1 cellular context compared by ENCODE assay signal in genomic region chr10:72248477-72249151, GRCh38.
TF ChIP-seq lines count a peak whose summit lies in the region.

No MANE protein-coding gene starts in this region.

TF ChIP-seq in GM12878, 131 proteins besides CTCF, POLR2A, EP300 and RAD21 (continued from another document and continues in another):
- TF ChIP-seq, protein P1, sequence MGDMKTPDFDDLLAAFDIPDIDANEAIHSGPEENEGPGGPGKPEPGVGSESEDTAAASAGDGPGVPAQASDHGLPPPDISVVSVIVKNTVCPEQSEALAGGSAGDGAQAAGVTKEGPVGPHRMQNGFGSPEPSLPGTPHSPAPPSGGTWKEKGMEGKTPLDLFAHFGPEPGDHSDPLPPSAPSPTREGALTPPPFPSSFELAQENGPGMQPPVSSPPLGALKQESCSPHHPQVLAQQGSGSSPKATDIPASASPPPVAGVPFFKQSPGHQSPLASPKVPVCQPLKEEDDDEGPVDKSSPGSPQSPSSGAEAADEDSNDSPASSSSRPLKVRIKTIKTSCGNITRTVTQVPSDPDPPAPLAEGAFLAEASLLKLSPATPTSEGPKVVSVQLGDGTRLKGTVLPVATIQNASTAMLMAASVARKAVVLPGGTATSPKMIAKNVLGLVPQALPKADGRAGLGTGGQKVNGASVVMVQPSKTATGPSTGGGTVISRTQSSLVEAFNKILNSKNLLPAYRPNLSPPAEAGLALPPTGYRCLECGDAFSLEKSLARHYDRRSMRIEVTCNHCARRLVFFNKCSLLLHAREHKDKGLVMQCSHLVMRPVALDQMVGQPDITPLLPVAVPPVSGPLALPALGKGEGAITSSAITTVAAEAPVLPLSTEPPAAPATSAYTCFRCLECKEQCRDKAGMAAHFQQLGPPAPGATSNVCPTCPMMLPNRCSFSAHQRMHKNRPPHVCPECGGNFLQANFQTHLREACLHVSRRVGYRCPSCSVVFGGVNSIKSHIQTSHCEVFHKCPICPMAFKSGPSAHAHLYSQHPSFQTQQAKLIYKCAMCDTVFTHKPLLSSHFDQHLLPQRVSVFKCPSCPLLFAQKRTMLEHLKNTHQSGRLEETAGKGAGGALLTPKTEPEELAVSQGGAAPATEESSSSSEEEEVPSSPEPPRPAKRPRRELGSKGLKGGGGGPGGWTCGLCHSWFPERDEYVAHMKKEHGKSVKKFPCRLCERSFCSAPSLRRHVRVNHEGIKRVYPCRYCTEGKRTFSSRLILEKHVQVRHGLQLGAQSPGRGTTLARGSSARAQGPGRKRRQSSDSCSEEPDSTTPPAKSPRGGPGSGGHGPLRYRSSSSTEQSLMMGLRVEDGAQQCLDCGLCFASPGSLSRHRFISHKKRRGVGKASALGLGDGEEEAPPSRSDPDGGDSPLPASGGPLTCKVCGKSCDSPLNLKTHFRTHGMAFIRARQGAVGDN (IDR thresholded peaks at IDR 0.05), result peak; percentile 95
- TF ChIP-seq CREB1 (IDR thresholded peaks at IDR 0.05; ENCODE audit: low read depth) (peak; percentile 13; the same call in 1 of the 2 replicates), NR2C1 (IDR thresholded peaks at IDR 0.05) (no peak), CHD1 (IDR thresholded peaks at IDR 0.05; ENCODE audit: low read depth, low read length) (peak; percentile 83; the same call in 1 of the 2 replicates), RCOR1 (conservative IDR thresholded peaks at IDR 0.05; ENCODE audit: low read depth, low read length) (no peak), SMAD1 (IDR thresholded peaks at IDR 0.05; ENCODE audit: low read depth, partially characterized antibody) (peak; percentile 80), NRF1 (conservative IDR thresholded peaks at IDR 0.05; ENCODE audit: low read depth, low read length) (0 out of 2 replicates have a peak, but pooled peaks have one; percentile 5), E2F4 (IDR thresholded peaks at IDR 0.05; ENCODE audit: low read depth, low read length) (0 out of 2 replicates have a peak, but pooled peaks have one; percentile 22), SPI1 (IDR thresholded peaks at IDR 0.05; ENCODE audit: borderline replicate concordance, insufficient read depth, low read depth, low read length) (peak; percentile 71), BACH1 (IDR thresholded peaks at IDR 0.05; ENCODE audit: borderline replicate concordance) (peak; percentile 64; the same call in 1 of the 2 replicates), TCF12 (IDR thresholded peaks at IDR 0.05; ENCODE audit: low read depth, low read length) (0 out of 2 replicates have a peak, but pooled peaks have one; percentile 85), IKZF2 (IDR thresholded peaks at IDR 0.05) (peak; percentile 99), DPF2 (IDR thresholded peaks at IDR 0.05) (peak; percentile 87; the same call in 1 of the 2 replicates), TAF1 (IDR thresholded peaks at IDR 0.05; ENCODE audit: borderline replicate concordance, low read depth, low read length) (peak; percentile 79; the same call in 1 of the 2 replicates), IRF4 (IDR thresholded peaks at IDR 0.05; ENCODE audit: low read depth, low read length) (peak; percentile 78), GABPA (IDR thresholded peaks at IDR 0.05; ENCODE audit: low read depth) (no peak), SMC3 (IDR thresholded peaks at IDR 0.05; ENCODE audit: borderline replicate concordance, low read length) (0 out of 2 replicates have a peak, but pooled peaks have one; percentile 40), ZBED1 (IDR thresholded peaks at IDR 0.05; ENCODE audit: borderline replicate concordance) (peak; percentile 81; the same call in 1 of the 2 replicates), NBN (IDR thresholded peaks at IDR 0.05) (peak; percentile 89), TCF3 (IDR thresholded peaks at IDR 0.05; ENCODE audit: borderline replicate concordance, insufficient read depth, low read depth, low read length) (peak; percentile 83), MEF2B (IDR thresholded peaks at IDR 0.05; ENCODE audit: partially characterized antibody, poor library complexity, severe bottlenecking) (peak; percentile 99), CBFB (IDR thresholded peaks at IDR 0.05; ENCODE audit: low read depth) (peak; percentile 90), ATF3 (IDR thresholded peaks at IDR 0.05; ENCODE audit: borderline replicate concordance, extremely low read depth, low read depth, low read length) (no peak), SUZ12 (IDR thresholded peaks at IDR 0.05; ENCODE audit: unreplicated experiment) (no peak), CBX3 (IDR thresholded peaks at IDR 0.05; ENCODE audit: borderline replicate concordance, low read depth) (no peak), MYB (IDR thresholded peaks at IDR 0.05; ENCODE audit: borderline replicate concordance, low read depth, low read length) (no peak), STAT1 (conservative IDR thresholded peaks at IDR 0.05) (no peak), TARDBP (IDR thresholded peaks at IDR 0.05; ENCODE audit: borderline replicate concordance) (0 out of 2 replicates have a peak, but pooled peaks have one; percentile 5), ZNF384 (IDR thresholded peaks at IDR 0.05; ENCODE audit: borderline replicate concordance, low read depth, low read length) (0 out of 2 replicates have a peak, but pooled peaks have one; percentile 23), RELA (IDR thresholded peaks at IDR 0.05; ENCODE audit: borderline replicate concordance, partially characterized antibody) (peak; percentile 29), PML (IDR thresholded peaks at IDR 0.05; ENCODE audit: low read length) (peak; percentile 69; the same call in 1 of the 2 replicates), SP1 (IDR thresholded peaks at IDR 0.05; ENCODE audit: low read depth, low read length) (peak; percentile 76), POLR2AphosphoS5 (IDR thresholded peaks at IDR 0.05; ENCODE audit: low read length) (peak; percentile 93), BRCA1 (IDR thresholded peaks at IDR 0.05; ENCODE audit: low read depth, low read length) (no peak), EGR1 (IDR thresholded peaks at IDR 0.05; ENCODE audit: borderline replicate concordance in 1 of 2, low read depth in 2 of 2, low read length in 2 of 2) (peak in 1 of 2 experiments; percentile 57; a peak in 2 of 3 replicates), YBX1 (IDR thresholded peaks at IDR 0.05) (0 out of 2 replicates have a peak, but pooled peaks have one; percentile 25), GATAD2B (conservative IDR thresholded peaks at IDR 0.05; ENCODE audit: low read depth) (peak; percentile 98), RBBP5 (conservative IDR thresholded peaks at IDR 0.05) (no peak), ZNF24 (IDR thresholded peaks at IDR 0.05) (peak; percentile 76), ASH2L (IDR thresholded peaks at IDR 0.05; ENCODE audit: borderline replicate concordance, low read depth) (no peak), SKIL (IDR thresholded peaks at IDR 0.05; ENCODE audit: low read depth, poor library complexity, severe bottlenecking) (peak; percentile 83)
- TF ChIP-seq, protein P2, sequence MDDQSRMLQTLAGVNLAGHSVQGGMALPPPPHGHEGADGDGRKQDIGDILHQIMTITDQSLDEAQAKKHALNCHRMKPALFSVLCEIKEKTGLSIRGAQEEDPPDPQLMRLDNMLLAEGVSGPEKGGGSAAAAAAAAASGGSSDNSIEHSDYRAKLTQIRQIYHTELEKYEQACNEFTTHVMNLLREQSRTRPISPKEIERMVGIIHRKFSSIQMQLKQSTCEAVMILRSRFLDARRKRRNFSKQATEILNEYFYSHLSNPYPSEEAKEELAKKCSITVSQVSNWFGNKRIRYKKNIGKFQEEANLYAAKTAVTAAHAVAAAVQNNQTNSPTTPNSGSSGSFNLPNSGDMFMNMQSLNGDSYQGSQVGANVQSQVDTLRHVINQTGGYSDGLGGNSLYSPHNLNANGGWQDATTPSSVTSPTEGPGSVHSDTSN (IDR thresholded peaks at IDR 0.05; ENCODE audit: insufficient replicate concordance, low read depth, low read length), result no peak
- TF ChIP-seq, protein P3, sequence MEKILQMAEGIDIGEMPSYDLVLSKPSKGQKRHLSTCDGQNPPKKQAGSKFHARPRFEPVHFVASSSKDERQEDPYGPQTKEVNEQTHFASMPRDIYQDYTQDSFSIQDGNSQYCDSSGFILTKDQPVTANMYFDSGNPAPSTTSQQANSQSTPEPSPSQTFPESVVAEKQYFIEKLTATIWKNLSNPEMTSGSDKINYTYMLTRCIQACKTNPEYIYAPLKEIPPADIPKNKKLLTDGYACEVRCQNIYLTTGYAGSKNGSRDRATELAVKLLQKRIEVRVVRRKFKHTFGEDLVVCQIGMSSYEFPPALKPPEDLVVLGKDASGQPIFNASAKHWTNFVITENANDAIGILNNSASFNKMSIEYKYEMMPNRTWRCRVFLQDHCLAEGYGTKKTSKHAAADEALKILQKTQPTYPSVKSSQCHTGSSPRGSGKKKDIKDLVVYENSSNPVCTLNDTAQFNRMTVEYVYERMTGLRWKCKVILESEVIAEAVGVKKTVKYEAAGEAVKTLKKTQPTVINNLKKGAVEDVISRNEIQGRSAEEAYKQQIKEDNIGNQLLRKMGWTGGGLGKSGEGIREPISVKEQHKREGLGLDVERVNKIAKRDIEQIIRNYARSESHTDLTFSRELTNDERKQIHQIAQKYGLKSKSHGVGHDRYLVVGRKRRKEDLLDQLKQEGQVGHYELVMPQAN (conservative IDR thresholded peaks at IDR 0.05), result no peak
- TF ChIP-seq, protein P4, sequence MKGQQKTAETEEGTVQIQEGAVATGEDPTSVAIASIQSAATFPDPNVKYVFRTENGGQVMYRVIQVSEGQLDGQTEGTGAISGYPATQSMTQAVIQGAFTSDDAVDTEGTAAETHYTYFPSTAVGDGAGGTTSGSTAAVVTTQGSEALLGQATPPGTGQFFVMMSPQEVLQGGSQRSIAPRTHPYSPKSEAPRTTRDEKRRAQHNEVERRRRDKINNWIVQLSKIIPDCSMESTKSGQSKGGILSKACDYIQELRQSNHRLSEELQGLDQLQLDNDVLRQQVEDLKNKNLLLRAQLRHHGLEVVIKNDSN (IDR thresholded peaks at IDR 0.05; ENCODE audit: borderline replicate concordance, extremely low read length, insufficient read depth, low read depth, low read length), result no peak
- TF ChIP-seq, protein P5, sequence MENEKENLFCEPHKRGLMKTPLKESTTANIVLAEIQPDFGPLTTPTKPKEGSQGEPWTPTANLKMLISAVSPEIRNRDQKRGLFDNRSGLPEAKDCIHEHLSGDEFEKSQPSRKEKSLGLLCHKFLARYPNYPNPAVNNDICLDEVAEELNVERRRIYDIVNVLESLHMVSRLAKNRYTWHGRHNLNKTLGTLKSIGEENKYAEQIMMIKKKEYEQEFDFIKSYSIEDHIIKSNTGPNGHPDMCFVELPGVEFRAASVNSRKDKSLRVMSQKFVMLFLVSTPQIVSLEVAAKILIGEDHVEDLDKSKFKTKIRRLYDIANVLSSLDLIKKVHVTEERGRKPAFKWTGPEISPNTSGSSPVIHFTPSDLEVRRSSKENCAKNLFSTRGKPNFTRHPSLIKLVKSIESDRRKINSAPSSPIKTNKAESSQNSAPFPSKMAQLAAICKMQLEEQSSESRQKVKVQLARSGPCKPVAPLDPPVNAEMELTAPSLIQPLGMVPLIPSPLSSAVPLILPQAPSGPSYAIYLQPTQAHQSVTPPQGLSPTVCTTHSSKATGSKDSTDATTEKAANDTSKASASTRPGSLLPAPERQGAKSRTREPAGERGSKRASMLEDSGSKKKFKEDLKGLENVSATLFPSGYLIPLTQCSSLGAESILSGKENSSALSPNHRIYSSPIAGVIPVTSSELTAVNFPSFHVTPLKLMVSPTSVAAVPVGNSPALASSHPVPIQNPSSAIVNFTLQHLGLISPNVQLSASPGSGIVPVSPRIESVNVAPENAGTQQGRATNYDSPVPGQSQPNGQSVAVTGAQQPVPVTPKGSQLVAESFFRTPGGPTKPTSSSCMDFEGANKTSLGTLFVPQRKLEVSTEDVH (IDR thresholded peaks at IDR 0.05; ENCODE audit: low read depth, partially characterized antibody), result no peak
- TF ChIP-seq, protein P6, sequence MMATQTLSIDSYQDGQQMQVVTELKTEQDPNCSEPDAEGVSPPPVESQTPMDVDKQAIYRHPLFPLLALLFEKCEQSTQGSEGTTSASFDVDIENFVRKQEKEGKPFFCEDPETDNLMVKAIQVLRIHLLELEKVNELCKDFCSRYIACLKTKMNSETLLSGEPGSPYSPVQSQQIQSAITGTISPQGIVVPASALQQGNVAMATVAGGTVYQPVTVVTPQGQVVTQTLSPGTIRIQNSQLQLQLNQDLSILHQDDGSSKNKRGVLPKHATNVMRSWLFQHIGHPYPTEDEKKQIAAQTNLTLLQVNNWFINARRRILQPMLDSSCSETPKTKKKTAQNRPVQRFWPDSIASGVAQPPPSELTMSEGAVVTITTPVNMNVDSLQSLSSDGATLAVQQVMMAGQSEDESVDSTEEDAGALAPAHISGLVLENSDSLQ (IDR thresholded peaks at IDR 0.05), result peak; percentile 17; the same call in 1 of the 2 replicates
- TF ChIP-seq, protein P7, sequence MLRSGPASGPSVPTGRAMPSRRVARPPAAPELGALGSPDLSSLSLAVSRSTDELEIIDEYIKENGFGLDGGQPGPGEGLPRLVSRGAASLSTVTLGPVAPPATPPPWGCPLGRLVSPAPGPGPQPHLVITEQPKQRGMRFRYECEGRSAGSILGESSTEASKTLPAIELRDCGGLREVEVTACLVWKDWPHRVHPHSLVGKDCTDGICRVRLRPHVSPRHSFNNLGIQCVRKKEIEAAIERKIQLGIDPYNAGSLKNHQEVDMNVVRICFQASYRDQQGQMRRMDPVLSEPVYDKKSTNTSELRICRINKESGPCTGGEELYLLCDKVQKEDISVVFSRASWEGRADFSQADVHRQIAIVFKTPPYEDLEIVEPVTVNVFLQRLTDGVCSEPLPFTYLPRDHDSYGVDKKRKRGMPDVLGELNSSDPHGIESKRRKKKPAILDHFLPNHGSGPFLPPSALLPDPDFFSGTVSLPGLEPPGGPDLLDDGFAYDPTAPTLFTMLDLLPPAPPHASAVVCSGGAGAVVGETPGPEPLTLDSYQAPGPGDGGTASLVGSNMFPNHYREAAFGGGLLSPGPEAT (IDR thresholded peaks at IDR 0.05; ENCODE audit: low read depth), result peak; percentile 97
